Comparison of ENCODE assay signal across 1 cellular context in the genomic region with DNA sequence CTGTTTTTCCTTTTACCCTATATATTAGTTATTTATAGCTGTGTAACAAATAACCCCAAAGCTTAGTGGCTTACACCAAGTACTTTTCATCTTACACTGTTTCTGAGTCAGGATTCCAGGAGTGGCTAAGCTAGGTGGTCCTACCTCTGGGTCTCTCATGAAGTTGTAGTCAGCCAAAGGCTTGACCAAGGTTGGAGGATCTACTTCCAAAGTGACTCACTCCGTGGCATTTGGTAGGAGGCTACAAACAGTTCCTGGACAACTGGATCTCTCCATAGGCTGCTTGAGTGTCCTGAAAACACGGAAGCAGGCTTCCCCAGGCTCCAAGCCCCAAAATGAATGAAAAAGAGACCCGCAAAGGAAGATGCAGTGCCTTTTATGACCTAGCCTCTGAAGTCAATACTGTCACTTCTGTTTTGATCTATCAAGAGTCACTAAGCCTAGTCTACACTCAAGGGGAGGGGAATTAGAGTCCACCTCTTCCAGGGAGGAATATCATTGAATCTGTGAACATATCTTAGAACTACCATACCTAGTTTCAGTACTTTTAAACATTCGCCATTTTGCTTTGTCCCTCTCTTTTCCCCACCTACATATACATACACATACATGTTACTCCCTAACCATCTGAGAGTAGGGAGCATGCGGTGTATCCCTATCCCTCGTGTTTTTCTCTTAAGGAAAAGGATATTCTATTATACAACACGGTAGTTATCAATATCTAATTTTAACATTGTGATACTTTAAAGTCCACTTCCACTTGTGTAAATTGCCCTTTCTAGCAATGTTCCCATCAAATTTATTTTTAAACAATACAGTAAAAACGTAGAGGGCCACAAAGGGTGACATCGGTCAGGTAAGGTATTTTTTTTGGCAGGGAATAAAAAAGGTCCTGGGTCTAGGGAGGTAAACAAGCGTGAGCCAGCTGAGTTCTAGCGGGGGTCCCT.
TF ChIP-seq lines count a peak whose summit lies in the region.

No MANE protein-coding gene starts in this region.

TF ChIP-seq in HepG2, 621 proteins besides CTCF, POLR2A, EP300 and RAD21 (continued from another document and continues in another):
- TF ChIP-seq, protein P1, sequence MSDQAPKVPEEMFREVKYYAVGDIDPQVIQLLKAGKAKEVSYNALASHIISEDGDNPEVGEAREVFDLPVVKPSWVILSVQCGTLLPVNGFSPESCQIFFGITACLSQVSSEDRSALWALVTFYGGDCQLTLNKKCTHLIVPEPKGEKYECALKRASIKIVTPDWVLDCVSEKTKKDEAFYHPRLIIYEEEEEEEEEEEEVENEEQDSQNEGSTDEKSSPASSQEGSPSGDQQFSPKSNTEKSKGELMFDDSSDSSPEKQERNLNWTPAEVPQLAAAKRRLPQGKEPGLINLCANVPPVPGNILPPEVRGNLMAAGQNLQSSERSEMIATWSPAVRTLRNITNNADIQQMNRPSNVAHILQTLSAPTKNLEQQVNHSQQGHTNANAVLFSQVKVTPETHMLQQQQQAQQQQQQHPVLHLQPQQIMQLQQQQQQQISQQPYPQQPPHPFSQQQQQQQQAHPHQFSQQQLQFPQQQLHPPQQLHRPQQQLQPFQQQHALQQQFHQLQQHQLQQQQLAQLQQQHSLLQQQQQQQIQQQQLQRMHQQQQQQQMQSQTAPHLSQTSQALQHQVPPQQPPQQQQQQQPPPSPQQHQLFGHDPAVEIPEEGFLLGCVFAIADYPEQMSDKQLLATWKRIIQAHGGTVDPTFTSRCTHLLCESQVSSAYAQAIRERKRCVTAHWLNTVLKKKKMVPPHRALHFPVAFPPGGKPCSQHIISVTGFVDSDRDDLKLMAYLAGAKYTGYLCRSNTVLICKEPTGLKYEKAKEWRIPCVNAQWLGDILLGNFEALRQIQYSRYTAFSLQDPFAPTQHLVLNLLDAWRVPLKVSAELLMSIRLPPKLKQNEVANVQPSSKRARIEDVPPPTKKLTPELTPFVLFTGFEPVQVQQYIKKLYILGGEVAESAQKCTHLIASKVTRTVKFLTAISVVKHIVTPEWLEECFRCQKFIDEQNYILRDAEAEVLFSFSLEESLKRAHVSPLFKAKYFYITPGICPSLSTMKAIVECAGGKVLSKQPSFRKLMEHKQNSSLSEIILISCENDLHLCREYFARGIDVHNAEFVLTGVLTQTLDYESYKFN (CRISPR knock-in tag; conservative IDR thresholded peaks at IDR 0.05): no peak
- TF ChIP-seq, protein P2, sequence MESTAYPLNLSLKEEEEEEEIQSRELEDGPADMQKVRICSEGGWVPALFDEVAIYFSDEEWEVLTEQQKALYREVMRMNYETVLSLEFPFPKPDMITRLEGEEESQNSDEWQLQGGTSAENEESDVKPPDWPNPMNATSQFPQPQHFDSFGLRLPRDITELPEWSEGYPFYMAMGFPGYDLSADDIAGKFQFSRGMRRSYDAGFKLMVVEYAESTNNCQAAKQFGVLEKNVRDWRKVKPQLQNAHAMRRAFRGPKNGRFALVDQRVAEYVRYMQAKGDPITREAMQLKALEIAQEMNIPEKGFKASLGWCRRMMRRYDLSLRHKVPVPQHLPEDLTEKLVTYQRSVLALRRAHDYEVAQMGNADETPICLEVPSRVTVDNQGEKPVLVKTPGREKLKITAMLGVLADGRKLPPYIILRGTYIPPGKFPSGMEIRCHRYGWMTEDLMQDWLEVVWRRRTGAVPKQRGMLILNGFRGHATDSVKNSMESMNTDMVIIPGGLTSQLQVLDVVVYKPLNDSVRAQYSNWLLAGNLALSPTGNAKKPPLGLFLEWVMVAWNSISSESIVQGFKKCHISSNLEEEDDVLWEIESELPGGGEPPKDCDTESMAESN (CRISPR knock-in tag; conservative IDR thresholded peaks at IDR 0.05): no peak
- TF ChIP-seq RFXANK (CRISPR knock-in tag; IDR thresholded peaks at IDR 0.05) (no peak), ZNF337 (CRISPR knock-in tag; IDR thresholded peaks at IDR 0.05; ENCODE audit: borderline replicate concordance, low read depth) (no peak), FOSL2 (CRISPR knock-in tag; IDR thresholded peaks at IDR 0.05) (peak; percentile 58), KDM4B (CRISPR knock-in tag; IDR thresholded peaks at IDR 0.05) (no peak), ZBTB3 (CRISPR knock-in tag; IDR thresholded peaks at IDR 0.05; ENCODE audit: borderline replicate concordance, low read depth) (0 out of 2 replicates have a peak, but pooled peaks have one; percentile 46), KAT7 (CRISPR knock-in tag; IDR thresholded peaks at IDR 0.05; ENCODE audit: borderline replicate concordance) (0 out of 2 replicates have a peak, but pooled peaks have one; percentile 41), MAFG (CRISPR knock-in tag; IDR thresholded peaks at IDR 0.05) (no peak), MZF1 (CRISPR knock-in tag; IDR thresholded peaks at IDR 0.05; ENCODE audit: borderline replicate concordance) (no peak), MAZ (IDR thresholded peaks at IDR 0.05; ENCODE audit: borderline replicate concordance, low read depth, low read length) (no peak), MAZ (CRISPR knock-in tag; IDR thresholded peaks at IDR 0.05; ENCODE audit: low read depth) (no peak), ZNF24 (IDR thresholded peaks at IDR 0.05) (no peak), ZNF709 (CRISPR knock-in tag; IDR thresholded peaks at IDR 0.05) (no peak), ARNTL (CRISPR knock-in tag; IDR thresholded peaks at IDR 0.05) (no peak), TEAD3 (CRISPR knock-in tag; optimal IDR thresholded peaks at IDR 0.05; ENCODE audit: borderline replicate concordance) (peak; percentile 25), SP5 (CRISPR knock-in tag; IDR thresholded peaks at IDR 0.05; ENCODE audit: borderline replicate concordance, low read depth) (no peak), ZNF263 (CRISPR knock-in tag; IDR thresholded peaks at IDR 0.05) (no peak), SMAD3 (CRISPR knock-in tag; IDR thresholded peaks at IDR 0.05) (0 out of 2 replicates have a peak, but pooled peaks have one; percentile 37), BHLHE40 (IDR thresholded peaks at IDR 0.05; ENCODE audit: low read length) (no peak)
- TF ChIP-seq, protein P3, sequence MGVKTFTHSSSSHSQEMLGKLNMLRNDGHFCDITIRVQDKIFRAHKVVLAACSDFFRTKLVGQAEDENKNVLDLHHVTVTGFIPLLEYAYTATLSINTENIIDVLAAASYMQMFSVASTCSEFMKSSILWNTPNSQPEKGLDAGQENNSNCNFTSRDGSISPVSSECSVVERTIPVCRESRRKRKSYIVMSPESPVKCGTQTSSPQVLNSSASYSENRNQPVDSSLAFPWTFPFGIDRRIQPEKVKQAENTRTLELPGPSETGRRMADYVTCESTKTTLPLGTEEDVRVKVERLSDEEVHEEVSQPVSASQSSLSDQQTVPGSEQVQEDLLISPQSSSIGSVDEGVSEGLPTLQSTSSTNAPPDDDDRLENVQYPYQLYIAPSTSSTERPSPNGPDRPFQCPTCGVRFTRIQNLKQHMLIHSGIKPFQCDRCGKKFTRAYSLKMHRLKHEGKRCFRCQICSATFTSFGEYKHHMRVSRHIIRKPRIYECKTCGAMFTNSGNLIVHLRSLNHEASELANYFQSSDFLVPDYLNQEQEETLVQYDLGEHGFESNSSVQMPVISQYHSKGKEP (CRISPR knock-in tag; IDR thresholded peaks at IDR 0.05): no peak
- TF ChIP-seq, protein P4, sequence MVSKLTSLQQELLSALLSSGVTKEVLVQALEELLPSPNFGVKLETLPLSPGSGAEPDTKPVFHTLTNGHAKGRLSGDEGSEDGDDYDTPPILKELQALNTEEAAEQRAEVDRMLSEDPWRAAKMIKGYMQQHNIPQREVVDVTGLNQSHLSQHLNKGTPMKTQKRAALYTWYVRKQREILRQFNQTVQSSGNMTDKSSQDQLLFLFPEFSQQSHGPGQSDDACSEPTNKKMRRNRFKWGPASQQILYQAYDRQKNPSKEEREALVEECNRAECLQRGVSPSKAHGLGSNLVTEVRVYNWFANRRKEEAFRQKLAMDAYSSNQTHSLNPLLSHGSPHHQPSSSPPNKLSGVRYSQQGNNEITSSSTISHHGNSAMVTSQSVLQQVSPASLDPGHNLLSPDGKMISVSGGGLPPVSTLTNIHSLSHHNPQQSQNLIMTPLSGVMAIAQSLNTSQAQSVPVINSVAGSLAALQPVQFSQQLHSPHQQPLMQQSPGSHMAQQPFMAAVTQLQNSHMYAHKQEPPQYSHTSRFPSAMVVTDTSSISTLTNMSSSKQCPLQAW (CRISPR knock-in tag; IDR thresholded peaks at IDR 0.05): no peak
- TF ChIP-seq, protein P5, sequence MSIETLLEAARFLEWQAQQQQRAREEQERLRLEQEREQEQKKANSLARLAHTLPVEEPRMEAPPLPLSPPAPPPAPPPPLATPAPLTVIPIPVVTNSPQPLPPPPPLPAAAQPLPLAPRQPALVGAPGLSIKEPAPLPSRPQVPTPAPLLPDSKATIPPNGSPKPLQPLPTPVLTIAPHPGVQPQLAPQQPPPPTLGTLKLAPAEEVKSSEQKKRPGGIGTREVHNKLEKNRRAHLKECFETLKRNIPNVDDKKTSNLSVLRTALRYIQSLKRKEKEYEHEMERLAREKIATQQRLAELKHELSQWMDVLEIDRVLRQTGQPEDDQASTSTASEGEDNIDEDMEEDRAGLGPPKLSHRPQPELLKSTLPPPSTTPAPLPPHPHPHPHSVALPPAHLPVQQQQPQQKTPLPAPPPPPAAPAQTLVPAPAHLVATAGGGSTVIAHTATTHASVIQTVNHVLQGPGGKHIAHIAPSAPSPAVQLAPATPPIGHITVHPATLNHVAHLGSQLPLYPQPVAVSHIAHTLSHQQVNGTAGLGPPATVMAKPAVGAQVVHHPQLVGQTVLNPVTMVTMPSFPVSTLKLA (IDR thresholded peaks at IDR 0.05): no peak
- TF ChIP-seq, protein P6, sequence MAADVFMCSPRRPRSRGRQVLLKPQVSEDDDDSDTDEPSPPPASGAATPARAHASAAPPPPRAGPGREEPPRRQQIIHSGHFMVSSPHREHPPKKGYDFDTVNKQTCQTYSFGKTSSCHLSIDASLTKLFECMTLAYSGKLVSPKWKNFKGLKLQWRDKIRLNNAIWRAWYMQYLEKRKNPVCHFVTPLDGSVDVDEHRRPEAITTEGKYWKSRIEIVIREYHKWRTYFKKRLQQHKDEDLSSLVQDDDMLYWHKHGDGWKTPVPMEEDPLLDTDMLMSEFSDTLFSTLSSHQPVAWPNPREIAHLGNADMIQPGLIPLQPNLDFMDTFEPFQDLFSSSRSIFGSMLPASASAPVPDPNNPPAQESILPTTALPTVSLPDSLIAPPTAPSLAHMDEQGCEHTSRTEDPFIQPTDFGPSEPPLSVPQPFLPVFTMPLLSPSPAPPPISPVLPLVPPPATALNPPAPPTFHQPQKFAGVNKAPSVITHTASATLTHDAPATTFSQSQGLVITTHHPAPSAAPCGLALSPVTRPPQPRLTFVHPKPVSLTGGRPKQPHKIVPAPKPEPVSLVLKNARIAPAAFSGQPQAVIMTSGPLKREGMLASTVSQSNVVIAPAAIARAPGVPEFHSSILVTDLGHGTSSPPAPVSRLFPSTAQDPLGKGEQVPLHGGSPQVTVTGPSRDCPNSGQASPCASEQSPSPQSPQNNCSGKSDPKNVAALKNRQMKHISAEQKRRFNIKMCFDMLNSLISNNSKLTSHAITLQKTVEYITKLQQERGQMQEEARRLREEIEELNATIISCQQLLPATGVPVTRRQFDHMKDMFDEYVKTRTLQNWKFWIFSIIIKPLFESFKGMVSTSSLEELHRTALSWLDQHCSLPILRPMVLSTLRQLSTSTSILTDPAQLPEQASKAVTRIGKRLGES (CRISPR knock-in tag; IDR thresholded peaks at IDR 0.05; ENCODE audit: borderline replicate concordance): no peak
- TF ChIP-seq, protein P7, sequence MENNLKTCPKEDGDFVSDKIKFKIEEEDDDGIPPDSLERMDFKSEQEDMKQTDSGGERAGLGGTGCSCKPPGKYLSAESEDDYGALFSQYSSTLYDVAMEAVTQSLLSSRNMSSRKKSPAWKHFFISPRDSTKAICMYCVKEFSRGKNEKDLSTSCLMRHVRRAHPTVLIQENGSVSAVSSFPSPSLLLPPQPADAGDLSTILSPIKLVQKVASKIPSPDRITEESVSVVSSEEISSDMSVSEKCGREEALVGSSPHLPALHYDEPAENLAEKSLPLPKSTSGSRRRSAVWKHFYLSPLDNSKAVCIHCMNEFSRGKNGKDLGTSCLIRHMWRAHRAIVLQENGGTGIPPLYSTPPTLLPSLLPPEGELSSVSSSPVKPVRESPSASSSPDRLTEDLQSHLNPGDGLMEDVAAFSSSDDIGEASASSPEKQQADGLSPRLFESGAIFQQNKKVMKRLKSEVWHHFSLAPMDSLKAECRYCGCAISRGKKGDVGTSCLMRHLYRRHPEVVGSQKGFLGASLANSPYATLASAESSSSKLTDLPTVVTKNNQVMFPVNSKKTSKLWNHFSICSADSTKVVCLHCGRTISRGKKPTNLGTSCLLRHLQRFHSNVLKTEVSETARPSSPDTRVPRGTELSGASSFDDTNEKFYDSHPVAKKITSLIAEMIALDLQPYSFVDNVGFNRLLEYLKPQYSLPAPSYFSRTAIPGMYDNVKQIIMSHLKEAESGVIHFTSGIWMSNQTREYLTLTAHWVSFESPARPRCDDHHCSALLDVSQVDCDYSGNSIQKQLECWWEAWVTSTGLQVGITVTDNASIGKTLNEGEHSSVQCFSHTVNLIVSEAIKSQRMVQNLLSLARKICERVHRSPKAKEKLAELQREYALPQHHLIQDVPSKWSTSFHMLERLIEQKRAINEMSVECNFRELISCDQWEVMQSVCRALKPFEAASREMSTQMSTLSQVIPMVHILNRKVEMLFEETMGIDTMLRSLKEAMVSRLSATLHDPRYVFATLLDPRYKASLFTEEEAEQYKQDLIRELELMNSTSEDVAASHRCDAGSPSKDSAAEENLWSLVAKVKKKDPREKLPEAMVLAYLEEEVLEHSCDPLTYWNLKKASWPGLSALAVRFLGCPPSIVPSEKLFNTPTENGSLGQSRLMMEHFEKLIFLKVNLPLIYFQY (CRISPR knock-in tag; IDR thresholded peaks at IDR 0.05; ENCODE audit: borderline replicate concordance): 0 out of 2 replicates have a peak, but pooled peaks have one; percentile 45
- TF ChIP-seq, protein P8, sequence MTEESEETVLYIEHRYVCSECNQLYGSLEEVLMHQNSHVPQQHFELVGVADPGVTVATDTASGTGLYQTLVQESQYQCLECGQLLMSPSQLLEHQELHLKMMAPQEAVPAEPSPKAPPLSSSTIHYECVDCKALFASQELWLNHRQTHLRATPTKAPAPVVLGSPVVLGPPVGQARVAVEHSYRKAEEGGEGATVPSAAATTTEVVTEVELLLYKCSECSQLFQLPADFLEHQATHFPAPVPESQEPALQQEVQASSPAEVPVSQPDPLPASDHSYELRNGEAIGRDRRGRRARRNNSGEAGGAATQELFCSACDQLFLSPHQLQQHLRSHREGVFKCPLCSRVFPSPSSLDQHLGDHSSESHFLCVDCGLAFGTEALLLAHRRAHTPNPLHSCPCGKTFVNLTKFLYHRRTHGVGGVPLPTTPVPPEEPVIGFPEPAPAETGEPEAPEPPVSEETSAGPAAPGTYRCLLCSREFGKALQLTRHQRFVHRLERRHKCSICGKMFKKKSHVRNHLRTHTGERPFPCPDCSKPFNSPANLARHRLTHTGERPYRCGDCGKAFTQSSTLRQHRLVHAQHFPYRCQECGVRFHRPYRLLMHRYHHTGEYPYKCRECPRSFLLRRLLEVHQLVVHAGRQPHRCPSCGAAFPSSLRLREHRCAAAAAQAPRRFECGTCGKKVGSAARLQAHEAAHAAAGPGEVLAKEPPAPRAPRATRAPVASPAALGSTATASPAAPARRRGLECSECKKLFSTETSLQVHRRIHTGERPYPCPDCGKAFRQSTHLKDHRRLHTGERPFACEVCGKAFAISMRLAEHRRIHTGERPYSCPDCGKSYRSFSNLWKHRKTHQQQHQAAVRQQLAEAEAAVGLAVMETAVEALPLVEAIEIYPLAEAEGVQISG (CRISPR knock-in tag; IDR thresholded peaks at IDR 0.05): no peak
- TF ChIP-seq, protein P9, sequence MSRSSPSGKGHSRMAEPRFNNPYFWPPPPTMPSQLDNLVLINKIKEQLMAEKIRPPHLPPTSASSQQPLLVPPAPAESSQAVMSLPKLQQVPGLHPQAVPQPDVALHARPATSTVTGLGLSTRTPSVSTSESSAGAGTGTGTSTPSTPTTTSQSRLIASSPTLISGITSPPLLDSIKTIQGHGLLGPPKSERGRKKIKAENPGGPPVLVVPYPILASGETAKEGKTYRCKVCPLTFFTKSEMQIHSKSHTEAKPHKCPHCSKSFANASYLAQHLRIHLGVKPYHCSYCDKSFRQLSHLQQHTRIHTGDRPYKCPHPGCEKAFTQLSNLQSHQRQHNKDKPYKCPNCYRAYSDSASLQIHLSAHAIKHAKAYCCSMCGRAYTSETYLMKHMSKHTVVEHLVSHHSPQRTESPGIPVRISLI (CRISPR knock-in tag; IDR thresholded peaks at IDR 0.05; ENCODE audit: borderline replicate concordance): no peak; the same call in 1 of the 2 replicates
